17 cellular contexts compared by ENCODE assay signal in the genomic region with DNA sequence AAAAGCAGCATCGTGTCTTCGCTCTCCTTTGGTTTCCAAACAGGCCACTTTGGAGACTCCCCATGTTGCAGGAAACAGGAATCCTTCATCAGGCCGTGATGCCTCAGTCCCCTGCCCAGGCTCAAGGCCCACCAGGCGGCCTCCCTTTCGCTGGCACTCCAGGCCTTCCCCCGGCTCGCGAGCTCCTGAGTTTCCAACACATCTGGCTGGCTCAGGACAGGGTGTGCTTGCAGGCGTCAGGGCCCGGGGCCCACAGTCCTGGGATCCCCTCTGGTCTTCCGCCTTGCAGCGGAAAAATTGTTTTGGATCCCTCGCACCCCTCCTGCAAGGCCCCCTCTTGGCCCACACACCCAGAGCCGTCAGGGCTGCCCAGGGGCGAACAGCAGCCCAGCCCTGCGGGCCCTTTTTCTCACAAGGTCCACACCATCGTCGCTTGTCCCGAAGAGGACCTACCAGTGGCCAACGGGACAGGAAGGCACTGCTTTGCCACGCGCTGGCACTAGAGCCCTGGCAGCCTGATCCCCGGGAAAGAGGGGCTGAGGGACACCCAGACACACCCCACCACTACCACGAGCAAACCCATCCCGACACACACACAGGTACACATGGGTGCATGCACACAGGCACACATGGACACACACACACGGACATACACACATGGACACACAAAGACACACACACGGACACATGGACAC.
DNase-seq lines count a peak whose midpoint lies in the region; ATAC-seq and TF ChIP-seq lines count a peak whose summit lies in the region.
"Had no signal": no experiment of that assay in that cellular context is flagged by ENCODE, and none has a peak within 500 bp of the region (broad histone marks: within the 10 kb centered on the region; RNA-seq: fewer than 3 reads in every experiment).

No MANE protein-coding gene starts in this region.

- peaks cover 4% of the 10 kb centered on the region for H3K36me3 Mint-ChIP-seq in activated naive CD4-positive, alpha-beta T cell treated with anti-CD3 and anti-CD28 coated beads, Interleukin-2, amount 10 ng/mL, durations not matched to agents 7 days and 5 days
- H3K36me3 Mint-ChIP-seq in activated naive CD8-positive, alpha-beta T cell treated with anti-CD3 and anti-CD28 coated beads, Interleukin-2, amount 50 U/mL, for 24 hours (ENCODE audit: low read depth): no peaks in the 10 kb centered on the region

- no peak overlapping the region for H3K27ac ChIP-seq in lung (ENCODE audit: low read depth in 1 of 2, low read length in 1 of 2)
- H3K27ac ChIP-seq in upper lobe of left lung: no peak overlapping the region
- H3K27ac ChIP-seq in esophagus squamous epithelium: no peak overlapping the region
- H3K27ac ChIP-seq in ascending aorta: no peak overlapping the region

- H3K36me3 ChIP-seq in lung (ENCODE audit: control insufficient read depth in 2 of 2, insufficient read depth in 2 of 2, low read length in 2 of 2) (no peaks in the 10 kb centered on the region), upper lobe of left lung (no peaks in the 10 kb centered on the region), esophagus squamous epithelium (no peaks in the 10 kb centered on the region), ascending aorta (no peaks in the 10 kb centered on the region)

- WGBS in lung, 2 donors: 77 to 79% methylated on average over 27 of the region's 27 CpGs
- 67 to 76% methylated on average over 27 of the region's 27 CpGs for WGBS in upper lobe of left lung, 2 donors
- 68 to 70% methylated on average over 27 of the region's 27 CpGs for WGBS in esophagus squamous epithelium, 2 donors

- no peak for TF ChIP-seq CTCF in lung (IDR thresholded peaks at IDR 0.05; ENCODE audit: control extremely low read depth, extremely low read depth)
- TF ChIP-seq CTCF in upper lobe of left lung (IDR thresholded peaks at IDR 0.05): no peak
- TF ChIP-seq CTCF in esophagus squamous epithelium (IDR thresholded peaks at IDR 0.05): no peak
- no peak for TF ChIP-seq CTCF in ascending aorta (IDR thresholded peaks at IDR 0.05)

- DNase-seq in activated naive CD4-positive, alpha-beta T cell treated with anti-CD3 and anti-CD28 coated beads, Interleukin-2, amount 10 ng/mL, durations not matched to agents 7 days and 5 days: no peak
- no peak for DNase-seq in activated naive CD4-positive, alpha-beta T cell treated with Interleukin-2 at 50 U/mL for 16 hours
- no peak for DNase-seq in activated naive CD8-positive, alpha-beta T cell treated with anti-CD3 and anti-CD28 coated beads, Interleukin-2, amount 50 U/mL, for 24 hours
- DNase-seq in lung (ENCODE audit: low spot score) (no peak), upper lobe of left lung (peak in 1 of 2 donors; percentile 79), esophagus squamous epithelium (lab: John Stamatoyannopoulos, UW) (no peak), ascending aorta (ENCODE audit: low spot score in 2 of 2) (no peak)
- DNase-seq: activated B cell treated with CpG ODN at 0.5 μM for 24 hours; anterior cingulate cortex; CD4-positive, alpha-beta T cell; foreskin melanocyte; NCI-H1436 treated with DMSO at 0.1 percent for 48 hours; nephron progenitor cell; SHP77 treated with DMSO at 0.1 percent for 48 hours; stimulated activated naive CD4-positive, alpha-beta T cell treated with Interleukin-2 at 50 U/mL for 16 hours had no signal

- H3K4me1 ChIP-seq in lung (ENCODE audit: control insufficient read depth in 2 of 2, insufficient read depth in 2 of 2, low read length in 2 of 2): no peaks in the 10 kb centered on the region
- H3K4me1 ChIP-seq in upper lobe of left lung: no peaks in the 10 kb centered on the region
- no peaks in the 10 kb centered on the region for H3K4me1 ChIP-seq in esophagus squamous epithelium
- no peaks in the 10 kb centered on the region for H3K4me1 ChIP-seq in ascending aorta

- TF ChIP-seq POLR2A in upper lobe of left lung (IDR thresholded peaks at IDR 0.05) (no peak), esophagus squamous epithelium (IDR thresholded peaks at IDR 0.05) (no peak)

- no peaks in the 10 kb centered on the region for H3K27me3 ChIP-seq in lung (ENCODE audit: control insufficient read depth, insufficient read depth)
- H3K27me3 ChIP-seq in upper lobe of left lung: peaks cover 0 to 5% (median 0%) of the 10 kb centered on the region in 4 donors
- peaks cover 0 to 73% (median 0%) of the 10 kb centered on the region in 4 donors for H3K27me3 ChIP-seq in esophagus squamous epithelium
- no peaks in the 10 kb centered on the region for H3K27me3 ChIP-seq in ascending aorta

- H3K27ac Mint-ChIP-seq in activated naive CD4-positive, alpha-beta T cell treated with anti-CD3 and anti-CD28 coated beads, Interleukin-2, amount 10 ng/mL, durations not matched to agents 7 days and 5 days: peak overlapping the region; percentile 24
- H3K27ac Mint-ChIP-seq in activated naive CD8-positive, alpha-beta T cell treated with anti-CD3 and anti-CD28 coated beads, Interleukin-2, amount 50 U/mL, for 24 hours: no peak overlapping the region
- H3K27ac Mint-ChIP-seq: activated B cell treated with CpG ODN at 0.5 μM for 24 hours; CD4-positive, alpha-beta T cell; nephron progenitor cell; T-helper 2 cell treated with Interferon-gamma antibody and Interleukin-4, amounts not matched to agents 5 μg/mL and 100 μg/mL, for 36 hours had no signal

- peak; percentile 43 for ATAC-seq in activated naive CD8-positive, alpha-beta T cell treated with anti-CD3 and anti-CD28 coated beads, Interleukin-2, amount 50 U/mL, for 24 hours
- ATAC-seq in lung (ENCODE audit: insufficient read depth, low FRiP score): peak; percentile 11
- peak; percentile 81 to 91 for ATAC-seq in upper lobe of left lung (ENCODE audit: low FRiP score in 2 of 2)
- no peak for ATAC-seq in HG03139 (IDR thresholded peaks at IDR 0.05; ENCODE audit: unreplicated experiment)

- intact Hi-C loops in esophagus squamous epithelium (cut with DNase I): no loop called here
- intact Hi-C loops in ascending aorta (cut with DNase I): no loop called here

- H3K4me3 Mint-ChIP-seq in activated naive CD4-positive, alpha-beta T cell treated with anti-CD3 and anti-CD28 coated beads, Interleukin-2, amount 10 ng/mL, durations not matched to agents 7 days and 5 days: no peak overlapping the region
- no peak overlapping the region for H3K4me3 Mint-ChIP-seq in activated naive CD8-positive, alpha-beta T cell treated with anti-CD3 and anti-CD28 coated beads, Interleukin-2, amount 50 U/mL, for 24 hours
- H3K4me3 Mint-ChIP-seq: activated B cell treated with CpG ODN at 0.5 μM for 24 hours; CD4-positive, alpha-beta T cell; nephron progenitor cell had no signal

- H3K4me3 ChIP-seq in lung (no peak overlapping the region), upper lobe of left lung (no peak overlapping the region), esophagus squamous epithelium (no peak overlapping the region), ascending aorta (no peak overlapping the region)

- peaks cover 13% of the 10 kb centered on the region for H3K4me1 Mint-ChIP-seq in activated naive CD4-positive, alpha-beta T cell treated with anti-CD3 and anti-CD28 coated beads, Interleukin-2, amount 10 ng/mL, durations not matched to agents 7 days and 5 days
- H3K4me1 Mint-ChIP-seq in activated naive CD8-positive, alpha-beta T cell treated with anti-CD3 and anti-CD28 coated beads, Interleukin-2, amount 50 U/mL, for 24 hours: peaks cover 6% of the 10 kb centered on the region
- H3K4me1 Mint-ChIP-seq: activated B cell treated with CpG ODN at 0.5 μM for 24 hours, nephron progenitor cell had no signal

- H3K27me3 Mint-ChIP-seq in activated naive CD4-positive, alpha-beta T cell treated with anti-CD3 and anti-CD28 coated beads, Interleukin-2, amount 10 ng/mL, durations not matched to agents 7 days and 5 days: peaks cover 42% of the 10 kb centered on the region
- peaks cover 11% of the 10 kb centered on the region for H3K27me3 Mint-ChIP-seq in activated naive CD8-positive, alpha-beta T cell treated with anti-CD3 and anti-CD28 coated beads, Interleukin-2, amount 50 U/mL, for 24 hours
- H3K27me3 Mint-ChIP-seq: activated B cell treated with CpG ODN at 0.5 μM for 24 hours; CD4-positive, alpha-beta T cell had no signal

- no peak for TF ChIP-seq EP300 in upper lobe of left lung (IDR thresholded peaks at IDR 0.05)

- CTCF ChIA-PET in activated naive CD4-positive, alpha-beta T cell treated with anti-CD3 and anti-CD28 coated beads, Interleukin-2, amount 10 ng/mL, durations not matched to agents 7 days and 5 days (lab: Charles Lee): no interaction called here

- H3K9me3 Mint-ChIP-seq in activated naive CD4-positive, alpha-beta T cell treated with anti-CD3 and anti-CD28 coated beads, Interleukin-2, amount 10 ng/mL, durations not matched to agents 7 days and 5 days: peaks cover 42% of the 10 kb centered on the region
- peaks cover 25% of the 10 kb centered on the region for H3K9me3 Mint-ChIP-seq in activated naive CD8-positive, alpha-beta T cell treated with anti-CD3 and anti-CD28 coated beads, Interleukin-2, amount 50 U/mL, for 24 hours

- peaks cover 0 to 23% of the 10 kb centered on the region in 2 donors for H3K9me3 ChIP-seq in lung (ENCODE audit: control insufficient read depth in 2 of 2, insufficient read depth in 1 of 2, low read length in 1 of 2)
- peaks cover 0 to 18% (median 2%) of the 10 kb centered on the region in 4 donors for H3K9me3 ChIP-seq in upper lobe of left lung
- peaks cover 0 to 24% (median 13%) of the 10 kb centered on the region in 3 donors for H3K9me3 ChIP-seq in esophagus squamous epithelium
- peaks cover 0 to 8% of the 10 kb centered on the region in 2 donors for H3K9me3 ChIP-seq in ascending aorta
